ENCODE assay signal across 29 cellular contexts in genomic region chr1:162298266-162298665, GRCh38.
"Had no signal": no experiment of that assay in that cellular context is flagged by ENCODE, and none has a peak within 500 bp of the region (broad histone marks: within the 10 kb centered on the region; RNA-seq: fewer than 3 reads in every experiment).

No MANE protein-coding gene starts in this region.

- H3K27ac ChIP-seq: ovary, parathyroid adenoma, psoas muscle, right lobe of liver, sigmoid colon, suprapubic skin, testis, tibial artery, transverse colon, upper lobe of right lung, uterus had no signal

- DNase-seq: naive thymus-derived CD4-positive, alpha-beta T cell; nephron progenitor cell; occipital lobe; ovary; posterior cingulate gyrus; psoas muscle; right cardiac atrium; right lobe of liver; sigmoid colon; stimulated activated CD4-positive, alpha-beta T cell treated with anti-CD3 and anti-CD28 coated beads, Interleukin-15, amount 100 ng/mL, for 24 hours; stimulated activated CD4-positive, alpha-beta T cell treated with anti-CD3 and anti-CD28 coated beads, Interleukin-2, amount 100 ng/mL, for 24 hours; stimulated activated CD4-positive, alpha-beta T cell treated with anti-CD3 and anti-CD28 coated beads, Interleukin-2, amount 100 ng/mL, for 48 hours; stimulated activated CD4-positive, alpha-beta T cell treated with anti-CD3 and anti-CD28 coated beads, Interleukin-4, amount 100 ng/mL, for 24 hours; stimulated activated naive CD4-positive, alpha-beta T cell; stimulated activated naive CD8-positive, alpha-beta T cell treated with anti-CD3 and anti-CD28 coated beads, Interleukin-15, amount 100 ng/mL, for 72 hours; stimulated activated naive CD8-positive, alpha-beta T cell treated with anti-CD3 and anti-CD28 coated beads, Interleukin-15, Interleukin-2, amounts not matched to agents 100 U/mL and 50 U/mL, for 24 hours; substantia nigra; testis; tibial artery; transverse colon; upper lobe of right lung; uterus had no signal

- H3K36me3 ChIP-seq: ovary, right lobe of liver, sigmoid colon, suprapubic skin, tibial artery, transverse colon, upper lobe of right lung, uterus had no signal

- H3K4me1 ChIP-seq: parathyroid adenoma, psoas muscle, right lobe of liver, suprapubic skin, testis, tibial artery, transverse colon, upper lobe of right lung, uterus had no signal

- H3K9me3 Mint-ChIP-seq: natural killer cell treated with Interleukin-12 subunit alpha and Interleukin-12 subunit beta and Interleukin-15 and Interleukin-18, amount 100 ng/mL, for 72 hours; neural crest cell; stimulated activated memory B cell treated with anti-CD40 and anti-IgM and Interleukin-4, amounts not matched to agents 10 μg/mL and 1 μg/mL and 100 μg/mL, for 72 hours; stimulated activated naive CD8-positive, alpha-beta T cell treated with anti-CD3 and anti-CD28 coated beads, Interleukin-15, amount 100 ng/mL, for 72 hours; type B pancreatic cell had no signal

- H3K4me3 ChIP-seq: ovary, psoas muscle, right lobe of liver, sigmoid colon, suprapubic skin, testis, tibial artery, transverse colon, upper lobe of right lung, uterus had no signal

- H3K4me1 Mint-ChIP-seq: stimulated activated memory B cell treated with anti-CD40 and anti-IgM and Interleukin-4, amounts not matched to agents 10 μg/mL and 1 μg/mL and 100 μg/mL, for 72 hours; stimulated activated naive CD8-positive, alpha-beta T cell treated with anti-CD3 and anti-CD28 coated beads, Interleukin-15, amount 100 ng/mL, for 72 hours had no signal

- H3K4me3 Mint-ChIP-seq: naive thymus-derived CD4-positive, alpha-beta T cell; nephron progenitor cell; neural crest cell; stimulated activated memory B cell treated with anti-CD40 and anti-IgM and Interleukin-4, amounts not matched to agents 10 μg/mL and 1 μg/mL and 100 μg/mL, for 72 hours; stimulated activated naive CD8-positive, alpha-beta T cell treated with anti-CD3 and anti-CD28 coated beads, Interleukin-15, amount 100 ng/mL, for 72 hours; type B pancreatic cell had no signal

- H3K36me3 Mint-ChIP-seq: naive thymus-derived CD4-positive, alpha-beta T cell; natural killer cell treated with Interleukin-12 subunit alpha and Interleukin-12 subunit beta and Interleukin-15 and Interleukin-18, amount 100 ng/mL, for 72 hours; stimulated activated memory B cell treated with anti-CD40 and anti-IgM and Interleukin-4, amounts not matched to agents 10 μg/mL and 1 μg/mL and 100 μg/mL, for 72 hours had no signal

- H3K9me3 ChIP-seq: ovary, psoas muscle, right lobe of liver, sigmoid colon, suprapubic skin, testis, transverse colon, upper lobe of right lung, uterus had no signal

- H3K27me3 Mint-ChIP-seq: progenitor cell of endocrine pancreas, type B pancreatic cell had no signal

- H3K27ac Mint-ChIP-seq: naive thymus-derived CD4-positive, alpha-beta T cell; nephron progenitor cell; progenitor cell of endocrine pancreas; stimulated activated memory B cell treated with anti-CD40 and anti-IgM and Interleukin-4, amounts not matched to agents 10 μg/mL and 1 μg/mL and 100 μg/mL, for 72 hours; stimulated activated naive CD8-positive, alpha-beta T cell treated with anti-CD3 and anti-CD28 coated beads, Interleukin-15, amount 100 ng/mL, for 72 hours; type B pancreatic cell had no signal

- ATAC-seq: naive thymus-derived CD4-positive, alpha-beta T cell; psoas muscle; right cardiac atrium; stimulated activated memory B cell treated with anti-CD40 and anti-IgM and Interleukin-4, amounts not matched to agents 10 μg/mL and 1 μg/mL and 100 μg/mL, for 72 hours; stimulated activated naive CD8-positive, alpha-beta T cell treated with anti-CD3 and anti-CD28 coated beads, Interleukin-15, amount 100 ng/mL, for 72 hours; stimulated activated naive CD8-positive, alpha-beta T cell treated with anti-CD3 and anti-CD28 coated beads, Interleukin-15, Interleukin-2, amounts not matched to agents 100 U/mL and 50 U/mL, for 24 hours; upper lobe of right lung had no signal
